ENCODE assay signal across 14 cellular contexts in genomic region chr18:46402945-46403344, GRCh38.
DNase-seq lines count a peak whose midpoint lies in the region; FAIRE-seq and TF ChIP-seq lines count a peak whose summit lies in the region.
"Had no signal": no experiment of that assay in that cellular context is flagged by ENCODE, and none has a peak within 500 bp of the region (broad histone marks: within the 10 kb centered on the region; RNA-seq: fewer than 3 reads in every experiment).

No MANE protein-coding gene starts in this region.

- no peaks in the 10 kb centered on the region for H3K9me3 ChIP-seq in SK-N-SH
- no peaks in the 10 kb centered on the region for H3K9me3 ChIP-seq in smooth muscle cell (replicated peaks; ENCODE audit: low read depth)
- H3K9me3 ChIP-seq: BLaER1 treated with 17β-estradiol and CSF1 and Interleukin-3, amounts not matched to agents 10 nM and 100 nM had no signal

- TF ChIP-seq POLR2A in GM12891 (IDR thresholded peaks at IDR 0.05; ENCODE audit: low read depth, low read length): no peak

- H3F3A ChIP-seq in SK-N-SH (replicated peaks; ENCODE audit: insufficient read depth) (no peaks in the 10 kb centered on the region), smooth muscle cell (ENCODE audit: low read depth) (peaks cover 5% of the 10 kb centered on the region)

- peaks cover 94 to 99% of the 10 kb centered on the region in 2 donors for H3K4me1 Mint-ChIP-seq in immature natural killer cell
- H3K4me1 Mint-ChIP-seq: CD4-positive, CD25-positive, alpha-beta regulatory T cell had no signal

- H3K27me3 Mint-ChIP-seq in immature natural killer cell (ENCODE audit: low read depth in 3 of 3): peaks cover 10 to 18% (median 17%) of the 10 kb centered on the region in 3 donors

- H3K27me3 ChIP-seq in SK-N-SH (ENCODE audit: insufficient read depth) (no peaks in the 10 kb centered on the region), smooth muscle cell (ENCODE audit: low read depth) (peaks cover 4% of the 10 kb centered on the region)
- H3K27me3 ChIP-seq: BLaER1 treated with 17β-estradiol and CSF1 and Interleukin-3, amounts not matched to agents 10 nM and 100 nM had no signal

- TF ChIP-seq CTCF in SK-N-SH (IDR thresholded peaks at IDR 0.05): no peak
- TF ChIP-seq CTCF in smooth muscle cell (IDR thresholded peaks at IDR 0.05; ENCODE audit: borderline replicate concordance, insufficient read depth, poor library complexity, severe bottlenecking): no peak

- no peak overlapping the region for H3K4me2 ChIP-seq in SK-N-SH
- H3K4me2 ChIP-seq in smooth muscle cell: peak overlapping the region; percentile 30
- H3K4me2 ChIP-seq: BLaER1 treated with 17β-estradiol and CSF1 and Interleukin-3, amounts not matched to agents 10 nM and 100 nM had no signal

- peaks cover 0 to 2% (median 0%) of the 10 kb centered on the region in 6 donors for H3K9me3 Mint-ChIP-seq in immature natural killer cell
- H3K9me3 Mint-ChIP-seq: CD4-positive, CD25-positive, alpha-beta regulatory T cell; H9 had no signal

- H3K36me3 Mint-ChIP-seq in immature natural killer cell: no peaks in the 10 kb centered on the region
- H3K36me3 Mint-ChIP-seq: CD4-positive, CD25-positive, alpha-beta regulatory T cell had no signal

- 27% methylated on average over 4 of the region's 4 CpGs for WGBS in SK-N-SH (ENCODE audit: low lambda C conversion rate)
- 25% methylated on average over 4 of the region's 4 CpGs for WGBS in smooth muscle cell (ENCODE audit: low lambda C conversion rate)

- peak; percentile 28 for DNase-seq in NCI-H69 (lab: John Stamatoyannopoulos, UW)
- peak; percentile 48 for DNase-seq in SK-N-SH
- DNase-seq in immature natural killer cell: no peak
- DNase-seq in smooth muscle cell (lab: John Stamatoyannopoulos, UW; ENCODE audit: unreplicated experiment): no peak
- no peak for DNase-seq in SIG-M5 treated with dmso at 0.1 percent for 504 hours (lab: John Stamatoyannopoulos, UW; ENCODE audit: unreplicated experiment)
- no peak for DNase-seq in GM12891 (ENCODE audit: insufficient read length, low spot score)
- DNase-seq in amniotic stem cell (lab: John Stamatoyannopoulos, UW): no peak
- DNase-seq: Calu3; CD4-positive, CD25-positive, alpha-beta regulatory T cell; DMS79; GOT3; H9 had no signal

- no peak; the same call in 1 of the 2 replicates for TF ChIP-seq RAD21 in SK-N-SH (IDR thresholded peaks at IDR 0.05; ENCODE audit: low read length)

- no peaks in the 10 kb centered on the region for H4K20me1 ChIP-seq in SK-N-SH (ENCODE audit: insufficient read depth)
- peaks cover 10% of the 10 kb centered on the region for H4K20me1 ChIP-seq in smooth muscle cell (ENCODE audit: low read depth)

- FAIRE-seq in GM12891 (lab: Jason Lieb, UNC): no peak
- FAIRE-seq: GM12878 had no signal

- no peak overlapping the region for H3K9ac ChIP-seq in SK-N-SH
- peak overlapping the region; percentile 25 for H3K9ac ChIP-seq in smooth muscle cell (ENCODE audit: low read depth)
- H3K9ac ChIP-seq: BLaER1 treated with 17β-estradiol and CSF1 and Interleukin-3, amounts not matched to agents 10 nM and 100 nM had no signal

- CTCF ChIA-PET in SK-N-SH (lab: Yijun Ruan, JAX): interaction anchor here (1.1 to 1.8 kb wide), 3 partner anchors 122 to 255 kb away, joined by 3 to 6 read pairs (median 4); no protein-coding TSS in a partner anchor

- peaks cover 0 to 34% of the 10 kb centered on the region in 2 experiments; a peak in 1 of 4 replicates for H3K4me1 ChIP-seq in SK-N-SH (ENCODE audit: control insufficient read depth in 1 of 2, insufficient read depth in 2 of 2, low read depth in 1 of 2, low read length in 1 of 2)
- H3K4me1 ChIP-seq in smooth muscle cell (ENCODE audit: low read depth): peaks cover 4% of the 10 kb centered on the region

- H3K4me3 Mint-ChIP-seq in immature natural killer cell: peak overlapping the region in 4 of 5 donors; percentile 33 to 53 (median 44)
- H3K4me3 Mint-ChIP-seq: CD4-positive, CD25-positive, alpha-beta regulatory T cell; H9 had no signal

- TF ChIP-seq EP300 in SK-N-SH (IDR thresholded peaks at IDR 0.05; ENCODE audit: borderline replicate concordance in 1 of 2, low read depth in 1 of 2, low read length in 1 of 2): peak in 1 of 2 experiments; percentile 70; a peak in 1 of 4 replicates

- H3K4me3 ChIP-seq in SK-N-SH (ENCODE audit: low read depth in 2 of 2, low read length in 1 of 2): no peak overlapping the region
- H3K4me3 ChIP-seq in smooth muscle cell: no peak overlapping the region
- H3K4me3 ChIP-seq: BLaER1 treated with 17β-estradiol and CSF1 and Interleukin-3, amounts not matched to agents 10 nM and 100 nM; GM12878 had no signal

- no peak overlapping the region for H3K27ac ChIP-seq in SK-N-SH (ENCODE audit: low read depth in 2 of 2, low read length in 1 of 2)
- H3K27ac ChIP-seq in smooth muscle cell (ENCODE audit: low read depth): peak overlapping the region; percentile 44
- H3K27ac ChIP-seq: BLaER1 treated with 17β-estradiol and CSF1 and Interleukin-3, amounts not matched to agents 10 nM and 100 nM had no signal

- POLR2A ChIA-PET in SK-N-SH (lab: Yijun Ruan, JAX): no interaction called here

- H3K36me3 ChIP-seq in SK-N-SH (replicated peaks in 1 of 2; ENCODE audit: control insufficient read depth in 1 of 2, insufficient read depth in 2 of 2, low read length in 1 of 2) (no peaks in the 10 kb centered on the region), smooth muscle cell (ENCODE audit: low read depth) (no peaks in the 10 kb centered on the region)

- peak overlapping the region; percentile 31 to 72 (median 58) for H3K27ac Mint-ChIP-seq in immature natural killer cell
- H3K27ac Mint-ChIP-seq: CD4-positive, CD25-positive, alpha-beta regulatory T cell; H9 had no signal

- no peak overlapping the region for H2AFZ ChIP-seq in SK-N-SH (ENCODE audit: low read depth)
- no peak overlapping the region for H2AFZ ChIP-seq in smooth muscle cell (ENCODE audit: low read depth)

- H3K79me2 ChIP-seq in SK-N-SH (ENCODE audit: insufficient read depth) (no peaks in the 10 kb centered on the region), smooth muscle cell (ENCODE audit: low read depth) (no peaks in the 10 kb centered on the region)

- H3K9me2 ChIP-seq in SK-N-SH: no peaks in the 10 kb centered on the region

TF ChIP-seq in SK-N-SH, 30 proteins besides CTCF, POLR2A, EP300 and RAD21:
- TF ChIP-seq RXRA (IDR thresholded peaks at IDR 0.05; ENCODE audit: borderline replicate concordance, low read depth) (no peak), RCOR1 (IDR thresholded peaks at IDR 0.05; ENCODE audit: low read length) (peak; percentile 86), MAX (IDR thresholded peaks at IDR 0.05; ENCODE audit: low read depth) (no peak), NFIC (IDR thresholded peaks at IDR 0.05; ENCODE audit: borderline replicate concordance) (no peak), MXI1 (IDR thresholded peaks at IDR 0.05; ENCODE audit: low read depth, low read length) (no peak), GATA2 (CRISPR knock-in tag; IDR thresholded peaks at IDR 0.05) (peak; percentile 36), CHD2 (IDR thresholded peaks at IDR 0.05; ENCODE audit: low read length, partially characterized antibody) (peak; percentile 40)
TF ChIP-seq in SK-N-SH: peak in this region for 3.

TF ChIP-seq in GM12891, 5 proteins besides CTCF, POLR2A, EP300 and RAD21:
- no peak for TF ChIP-seq SPI1 (IDR thresholded peaks at IDR 0.05; ENCODE audit: low read depth, low read length)
- TF ChIP-seq POU2F2 (IDR thresholded peaks at IDR 0.05; ENCODE audit: low read depth, low read length): no peak
- TF ChIP-seq PAX5 (IDR thresholded peaks at IDR 0.05; ENCODE audit: insufficient read depth, low read length, severe bottlenecking): no peak
- no peak for TF ChIP-seq POLR2AphosphoS5 (IDR thresholded peaks at IDR 0.05; ENCODE audit: low read depth, low read length)
- TF ChIP-seq TAF1 (IDR thresholded peaks at IDR 0.05; ENCODE audit: low read depth, low read length): no peak

Comparison
In these comparisons a context has a peak if more than half of its experiments do, and no peak if none do; other contexts are left out.
1. DNase-seq: peak in NCI-H69 (single experiment) and SK-N-SH (single experiment); none in immature natural killer cell (0 of 3), smooth muscle cell (single experiment), SIG-M5 treated with dmso at 0.1 percent for 504 hours (single experiment), GM12891 (single experiment) and amniotic stem cell (single experiment).